1 cellular context compared by ENCODE assay signal in genomic region chr2:232817756-232818155, GRCh38.
TF ChIP-seq lines count a peak whose summit lies in the region.

No MANE protein-coding gene starts in this region.

TF ChIP-seq in GM23338, 12 proteins besides CTCF, POLR2A, EP300 and RAD21 (continued from another document):
- TF ChIP-seq ZNF462 (CRISPR knock-in tag; IDR thresholded peaks at IDR 0.05) (no peak), CREB1 (CRISPR knock-in tag; IDR thresholded peaks at IDR 0.05; ENCODE audit: low read depth) (no peak), POLR2AphosphoS5 (IDR thresholded peaks at IDR 0.05; ENCODE audit: low read depth) (no peak), STAT1 (IDR thresholded peaks at IDR 0.05; ENCODE audit: unreplicated experiment) (no peak), ZNF114 (CRISPR knock-in tag; IDR thresholded peaks at IDR 0.05) (no peak), REST (IDR thresholded peaks at IDR 0.05; ENCODE audit: unreplicated experiment) (no peak), JUNB (IDR thresholded peaks at IDR 0.05; ENCODE audit: unreplicated experiment) (no peak), ETS1 (IDR thresholded peaks at IDR 0.05) (no peak), NANOG (IDR thresholded peaks at IDR 0.05; ENCODE audit: borderline replicate concordance) (no peak)
